ENCODE assay signal across 9 cellular contexts in the genomic region with DNA sequence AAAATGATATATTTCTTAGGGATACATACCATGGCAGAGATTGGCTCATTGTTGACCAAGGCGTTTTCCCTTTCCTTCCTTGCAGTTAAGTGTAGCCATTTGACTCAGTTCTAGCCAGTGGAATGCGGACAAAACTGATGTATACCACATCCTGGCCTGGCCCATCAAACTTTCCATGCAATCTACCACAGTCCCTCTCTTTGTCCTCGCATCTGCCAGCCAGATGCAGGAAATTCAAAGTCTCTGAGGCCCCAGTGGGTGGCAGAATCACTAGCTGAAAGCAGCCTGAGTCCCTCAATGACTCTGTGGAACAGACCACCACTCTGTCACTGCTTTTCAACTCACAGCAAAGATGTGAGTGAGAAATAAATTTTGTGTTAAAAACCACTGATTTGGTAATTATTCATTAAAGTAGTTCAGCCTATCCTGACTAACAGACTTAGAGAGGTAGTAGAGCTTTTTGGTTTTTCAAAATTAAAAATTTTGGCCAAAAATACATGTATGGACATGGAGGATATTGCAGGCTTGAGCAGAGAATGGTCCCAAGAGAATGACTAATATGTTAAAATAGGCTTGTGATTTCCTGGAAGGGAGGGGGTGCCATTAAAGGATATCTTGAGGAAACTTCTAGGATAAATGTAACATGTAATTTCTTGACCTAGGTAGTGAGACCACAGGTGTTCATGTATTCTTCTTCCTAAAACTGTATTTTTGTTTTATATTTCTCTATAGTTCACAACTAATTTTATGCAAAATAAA. TPM values are rescaled to one million over a fixed set of nuclear protein-coding genes. Genes with fewer than 3 reads are reported as not detected.
A peak's percentile ranks its signal among the peaks of the same experiment; 100 is the strongest.
DNase-seq lines count a peak whose midpoint lies in the region; ATAC-seq, FAIRE-seq and TF ChIP-seq lines count a peak whose summit lies in the region.
"Had no signal": no experiment of that assay in that cellular context is flagged by ENCODE, and none has a peak within 500 bp of the region (broad histone marks: within the 10 kb centered on the region; RNA-seq: fewer than 3 reads in every experiment).

No MANE protein-coding gene starts in this region.

- H3K9me3 ChIP-seq in astrocyte (ENCODE audit: insufficient read depth, low read depth, low read length) (no peaks in the 10 kb centered on the region), Karpas-422 (ENCODE audit: low read length) (no peaks in the 10 kb centered on the region)

- H3K4me1 Mint-ChIP-seq in astrocyte (ENCODE audit: low read depth, unreplicated experiment), result peaks cover 23% of the 10 kb centered on the region

- H3K27me3 ChIP-seq in astrocyte (ENCODE audit: insufficient read depth, low read length) (no peaks in the 10 kb centered on the region), Karpas-422 (ENCODE audit: low read length) (no peaks in the 10 kb centered on the region)

- DNase-seq in astrocyte (ENCODE audit: low read depth) (peak; percentile 89), renal cortical epithelial cell (ENCODE audit: low read depth) (peak; percentile 15), COR-L47 (lab: John Stamatoyannopoulos, UW) (no peak), Karpas-422 (no peak), HPDE6-E6E7 (ENCODE audit: extremely low spot score) (no peak)

- no peaks in the 10 kb centered on the region for H3K9me2 ChIP-seq in Karpas-422 (replicated peaks; ENCODE audit: insufficient read depth, low read length)

- FAIRE-seq in astrocyte (lab: Jason Lieb, UNC), result no peak

- H3K27me3 Mint-ChIP-seq in astrocyte (ENCODE audit: low read depth, unreplicated experiment), result no peaks in the 10 kb centered on the region

- no peaks in the 10 kb centered on the region for H4K20me1 ChIP-seq in astrocyte (ENCODE audit: insufficient read depth, low read length)
- no peaks in the 10 kb centered on the region for H4K20me1 ChIP-seq in Karpas-422 (ENCODE audit: insufficient read depth, low read depth, low read length)

- no peaks in the 10 kb centered on the region for H3K9me3 Mint-ChIP-seq in astrocyte (ENCODE audit: unreplicated experiment)

- TF ChIP-seq CTCF in astrocyte (IDR thresholded peaks at IDR 0.05; ENCODE audit: insufficient read depth, low read depth, low read length), result no peak

- H3K4me3 Mint-ChIP-seq in astrocyte (ENCODE audit: unreplicated experiment), result no peak overlapping the region

- H3K36me3 ChIP-seq in astrocyte (ENCODE audit: insufficient read depth, low read length) (peaks cover 4% of the 10 kb centered on the region), Karpas-422 (ENCODE audit: insufficient read depth, low read length) (0 out of 2 replicates have a peak, but pooled peaks cover 3% of the 10 kb centered on the region)

- peak overlapping the region; percentile 77 for H3K27ac Mint-ChIP-seq in astrocyte (ENCODE audit: unreplicated experiment)

- H3K4me1 ChIP-seq in astrocyte (ENCODE audit: insufficient read depth, low read length) (peaks cover 19% of the 10 kb centered on the region), Karpas-422 (ENCODE audit: low read length) (no peaks in the 10 kb centered on the region)

- H2AFZ ChIP-seq in astrocyte (ENCODE audit: low read depth, low read length) (no peak overlapping the region), Karpas-422 (ENCODE audit: low read length) (no peak overlapping the region)

- H3K79me2 ChIP-seq in astrocyte (ENCODE audit: insufficient read depth, low read length), result peaks cover 55% of the 10 kb centered on the region
- H3K79me2 ChIP-seq in Karpas-422 (ENCODE audit: low read length), result peaks cover 40% of the 10 kb centered on the region

- peak overlapping the region; percentile 12 for H3K9ac ChIP-seq in astrocyte (ENCODE audit: low read length)
- no peak overlapping the region for H3K9ac ChIP-seq in Karpas-422 (ENCODE audit: low read length)

- H3K4me3 ChIP-seq in astrocyte (ENCODE audit: insufficient read depth, low read depth, low read length), result no peak overlapping the region
- H3K4me3 ChIP-seq in Karpas-422 (ENCODE audit: low read length), result no peak overlapping the region

- H3K4me2 ChIP-seq in astrocyte (ENCODE audit: low read length), result peak overlapping the region; percentile 31
- H3K4me2 ChIP-seq in Karpas-422 (ENCODE audit: low read depth, low read length, poor library complexity, severe bottlenecking), result no peak overlapping the region

- H3K36me3 Mint-ChIP-seq in astrocyte (ENCODE audit: low read depth, unreplicated experiment), result peaks cover 7% of the 10 kb centered on the region

- H3K27ac ChIP-seq in astrocyte (ENCODE audit: low read depth, low read length) (peak overlapping the region; percentile 58), Karpas-422 (ENCODE audit: low read length) (no peak overlapping the region)

- ATAC-seq in GM19035 (IDR thresholded peaks at IDR 0.05; ENCODE audit: unreplicated experiment) (peak; percentile 33), HG03196 (IDR thresholded peaks at IDR 0.05; ENCODE audit: unreplicated experiment) (peak; percentile 57), GM19455 (IDR thresholded peaks at IDR 0.05; ENCODE audit: unreplicated experiment) (no peak)
- ATAC-seq: Panc1 had no signal

RNA-seq across cellular contexts. Expression of a gene that starts 10.9 kb away (rescaled TPM):
- 62.0 and 62.4 TPM in 2 replicates for total RNA-seq in astrocyte
- total RNA-seq in renal cortical epithelial cell, result 76.9 and 104 TPM in 2 replicates
- 43.7 and 45.5 TPM in 2 replicates for total RNA-seq in Karpas-422 (2014; rRNA removed; shearing (Covaris generic); ENCODE audit: low replicate concordance)

Comparison
In these comparisons a context has a peak if more than half of its experiments do, and no peak if none do; other contexts are left out.
1. DNase-seq: peak in astrocyte (single experiment) and renal cortical epithelial cell (single experiment); none in COR-L47 (single experiment), Karpas-422 (single experiment) and HPDE6-E6E7 (single experiment).